ENCODE assay signal across 9 cellular contexts in the genomic region with DNA sequence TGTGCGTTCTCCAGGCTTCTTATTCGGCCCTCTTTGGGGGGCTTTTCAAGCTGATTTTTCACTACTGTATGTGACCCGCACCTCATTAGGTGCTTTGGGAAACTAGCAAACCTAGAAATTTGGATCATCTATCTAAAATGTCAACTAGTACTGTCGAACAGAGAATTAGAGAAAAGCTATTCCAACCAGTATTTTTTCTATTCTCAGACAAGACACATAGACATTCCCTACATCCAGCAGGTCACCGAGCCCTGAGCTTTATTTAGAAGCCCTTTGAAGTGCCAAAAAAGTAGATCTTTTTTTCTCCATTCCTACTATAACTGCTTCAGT. TPM values are rescaled to one million over a fixed set of nuclear protein-coding genes. Genes with fewer than 3 reads are reported as not detected.
DNase-seq lines count a peak whose midpoint lies in the region; ATAC-seq and TF ChIP-seq lines count a peak whose summit lies in the region.
"Had no signal": no experiment of that assay in that cellular context is flagged by ENCODE, and none has a peak within 500 bp of the region (broad histone marks: within the 10 kb centered on the region; RNA-seq: fewer than 3 reads in every experiment).

No MANE protein-coding gene starts in this region.

- H3K79me2 ChIP-seq in Karpas-422 (ENCODE audit: low read length): peaks cover 27% of the 10 kb centered on the region

- H3K4me3 Mint-ChIP-seq in natural killer cell: peak overlapping the region; percentile 80

- peak overlapping the region; percentile 76 to 92 for H3K27ac Mint-ChIP-seq in natural killer cell

- no peaks in the 10 kb centered on the region for H3K9me2 ChIP-seq in Karpas-422 (replicated peaks; ENCODE audit: insufficient read depth, low read length)

- H3K27me3 Mint-ChIP-seq in natural killer cell (ENCODE audit: low read depth in 2 of 2): peaks cover 7 to 8% of the 10 kb centered on the region in 2 donors

- ATAC-seq in natural killer cell (no peak), GM18498 (IDR thresholded peaks at IDR 0.05; ENCODE audit: unreplicated experiment) (no peak)

- H4K20me1 ChIP-seq in Karpas-422 (ENCODE audit: insufficient read depth, low read depth, low read length): peaks cover 6% of the 10 kb centered on the region; the same call in 1 of the 2 replicates

- H2AFZ ChIP-seq in Karpas-422 (ENCODE audit: low read length): peak overlapping the region; percentile 95

- peak overlapping the region; percentile 65 for H3K4me3 ChIP-seq in AG09309 (ENCODE audit: control insufficient read depth, low read depth, low read length)
- peak overlapping the region; percentile 98 for H3K4me3 ChIP-seq in Karpas-422 (ENCODE audit: low read length)
- peak overlapping the region; percentile 89 for H3K4me3 ChIP-seq in colonic mucosa

- no peaks in the 10 kb centered on the region for H3K27me3 ChIP-seq in Karpas-422 (ENCODE audit: low read length)
- H3K27me3 ChIP-seq in colonic mucosa: no peaks in the 10 kb centered on the region

- TF ChIP-seq CTCF in AG09309 (IDR thresholded peaks at IDR 0.05; ENCODE audit: control insufficient read depth, insufficient read depth, low read depth, low read length, missing control alignments) (no peak), colonic mucosa (IDR thresholded peaks at IDR 0.05) (no peak), natural killer cell (IDR thresholded peaks at IDR 0.05) (no peak)

- H3K4me1 ChIP-seq in Karpas-422 (ENCODE audit: low read length): peaks cover 14% of the 10 kb centered on the region
- H3K4me1 ChIP-seq in colonic mucosa: no peaks in the 10 kb centered on the region

- peak overlapping the region; percentile 99 for H3K4me2 ChIP-seq in Karpas-422 (ENCODE audit: low read depth, low read length, poor library complexity, severe bottlenecking)

- H3K36me3 Mint-ChIP-seq in natural killer cell: no peaks in the 10 kb centered on the region

- intact Hi-C loops in colonic mucosa (cut with DNase I): no loop called here
- intact Hi-C loops in natural killer cell (cut with micrococcal nuclease): loop anchor here (1.0 kb wide), 1 partner anchor 33 kb away; a partner anchor contains a TSS

- H3K9me3 ChIP-seq in Karpas-422 (ENCODE audit: low read length) (no peaks in the 10 kb centered on the region), colonic mucosa (no peaks in the 10 kb centered on the region)

- H3K27ac ChIP-seq in Karpas-422 (ENCODE audit: low read length) (no peak overlapping the region), colonic mucosa (peak overlapping the region; percentile 80)

- peaks cover 10% of the 10 kb centered on the region; the same call in 1 of the 2 replicates for H3K36me3 ChIP-seq in Karpas-422 (ENCODE audit: insufficient read depth, low read length)
- H3K36me3 ChIP-seq in colonic mucosa: peaks cover 7% of the 10 kb centered on the region

- H3K9ac ChIP-seq in Karpas-422 (ENCODE audit: low read length): peak overlapping the region; percentile 91
- peak overlapping the region in 1 of 2 donors; percentile 82 for H3K9ac ChIP-seq in colonic mucosa (ENCODE audit: low read depth in 2 of 2, low read length in 2 of 2)

- no peaks in the 10 kb centered on the region for H3K9me3 Mint-ChIP-seq in natural killer cell

- DNase-seq in AG09309 (ENCODE audit: low read depth) (no peak), Karpas-422 (no peak), colonic mucosa (no peak), natural killer cell (no peak), NOMO-1 (lab: John Stamatoyannopoulos, UW; ENCODE audit: unreplicated experiment in 2 of 2) (no peak)
- DNase-seq in stimulated activated CD4-positive, alpha-beta T cell treated with anti-CD3 and anti-CD28 coated beads, Interleukin-1b, Interleukin-23, amount 100 ng/mL, for 48 hours: no peak
- no peak for DNase-seq in activated CD4-positive, CD25-positive, alpha-beta regulatory T cell (lab: John Stamatoyannopoulos, UW)

- peaks cover 17 to 21% of the 10 kb centered on the region in 2 donors for H3K4me1 Mint-ChIP-seq in natural killer cell

RNA-seq across cellular contexts. Expression of a gene that starts 0.3 kb away (rescaled TPM):
- 145 and 205 TPM in 2 replicates for total RNA-seq in Karpas-422 (2014; rRNA removed; shearing (Covaris generic); ENCODE audit: low replicate concordance)
- total RNA-seq in colonic mucosa (100 to 1,000 TPM; 204 to 208 TPM), natural killer cell (100 to 1,000 TPM; 209 to 215 (median 211) TPM)

RNA-seq across cellular contexts. Expression of a gene that starts 32.5 kb away (rescaled TPM):
- 29.1 and 37.9 TPM in 2 replicates for total RNA-seq in Karpas-422 (2014; rRNA removed; shearing (Covaris generic); ENCODE audit: low replicate concordance)
- total RNA-seq in colonic mucosa (10 to 100 TPM; 23.2 to 43.4 TPM), natural killer cell (10 to 100 TPM; 14.4 to 23.5 (median 23.5) TPM)

RNA-seq across cellular contexts. Expression of a gene that starts 33.5 kb away (rescaled TPM):
- total RNA-seq in Karpas-422 (2014; rRNA removed; shearing (Covaris generic); ENCODE audit: low replicate concordance): 106 and 167 TPM in 2 replicates
- total RNA-seq in colonic mucosa (10 to 100 TPM; 69.4 to 83.9 TPM), natural killer cell (10 to 100 TPM; 23.5 to 26.1 (median 24.6) TPM)

RNA-seq across cellular contexts. Expression of a gene that starts 39.9 kb away (rescaled TPM):
- total RNA-seq in Karpas-422 (2014; rRNA removed; shearing (Covaris generic); ENCODE audit: low replicate concordance): not detected in 2 replicates
- total RNA-seq in colonic mucosa (100 to 1,000 TPM; 213 TPM), natural killer cell (under 1 TPM in 1 of 3 donors, not detected in 2; 0.82 TPM)
- total RNA-seq: M059J had no signal

RNA-seq across cellular contexts. Expression of a gene that starts 42.7 kb away (rescaled TPM):
- 85.1 and 207 TPM in 2 replicates for total RNA-seq in Karpas-422 (2014; rRNA removed; shearing (Covaris generic); ENCODE audit: low replicate concordance)
- 10 to 100 TPM; 91.9 to 92.6 TPM for total RNA-seq in colonic mucosa
- total RNA-seq in natural killer cell: 100 to 1,000 TPM; 143 to 200 (median 147) TPM
